In genomic region chr10:22652988-22653431, GRCh38 we compare ENCODE assay signal across 10 cellular contexts.
DNase-seq lines count a peak whose midpoint lies in the region; ATAC-seq and TF ChIP-seq lines count a peak whose summit lies in the region.
"Had no signal": no experiment of that assay in that cellular context is flagged by ENCODE, and none has a peak within 500 bp of the region (broad histone marks: within the 10 kb centered on the region; RNA-seq: fewer than 3 reads in every experiment).

No MANE protein-coding gene starts in this region.

- peaks cover 38% of the 10 kb centered on the region for H3K36me3 Mint-ChIP-seq in activated T-helper 17 cell treated with anti-CD3 and anti-CD28 coated beads, Interleukin-2, amount 50 U/mL, for 72 hours (ENCODE audit: low read depth)
- H3K36me3 Mint-ChIP-seq in neural progenitor cell: peaks cover 2% of the 10 kb centered on the region

- peak overlapping the region; percentile 90 for H3K27ac Mint-ChIP-seq in activated T-helper 17 cell treated with anti-CD3 and anti-CD28 coated beads, Interleukin-2, amount 50 U/mL, for 72 hours
- H3K27ac Mint-ChIP-seq in neural progenitor cell: peak overlapping the region; percentile 1

- H3K9me2 ChIP-seq in Karpas-422 (replicated peaks; ENCODE audit: insufficient read depth, low read length): no peaks in the 10 kb centered on the region

- TF ChIP-seq CTCF in neural progenitor cell (IDR thresholded peaks at IDR 0.05) (no peak), esophagus muscularis mucosa (IDR thresholded peaks at IDR 0.05) (no peak), coronary artery (IDR thresholded peaks at IDR 0.05) (no peak)

- H3K9me3 ChIP-seq in BLaER1: no peaks in the 10 kb centered on the region
- no peaks in the 10 kb centered on the region for H3K9me3 ChIP-seq in neural progenitor cell (ENCODE audit: low read depth)
- H3K9me3 ChIP-seq in Karpas-422 (ENCODE audit: low read length): no peaks in the 10 kb centered on the region
- no peaks in the 10 kb centered on the region for H3K9me3 ChIP-seq in esophagus muscularis mucosa
- H3K9me3 ChIP-seq: HAP-1 had no signal

- TF ChIP-seq POLR2A in esophagus muscularis mucosa (IDR thresholded peaks at IDR 0.05; ENCODE audit: low read depth): no peak

- WGBS in esophagus muscularis mucosa: 83% methylated on average over 6 of the region's 6 CpGs

- H3K27me3 Mint-ChIP-seq in activated T-helper 17 cell treated with anti-CD3 and anti-CD28 coated beads, Interleukin-2, amount 50 U/mL, for 72 hours: no peaks in the 10 kb centered on the region
- peaks cover 3% of the 10 kb centered on the region for H3K27me3 Mint-ChIP-seq in neural progenitor cell (ENCODE audit: insufficient read depth, low read depth)

- DNase-seq in KBM-7 (peak; percentile 41), neural progenitor cell (ENCODE audit: low spot score) (no peak), NCI-H1105 treated with DMSO at 0.1 percent for 48 hours (lab: John Stamatoyannopoulos, UW) (no peak), Karpas-422 (no peak), esophagus muscularis mucosa (ENCODE audit: extremely low spot score) (no peak), coronary artery (ENCODE audit: low spot score) (no peak)

- peaks cover 49% of the 10 kb centered on the region for H3K79me2 ChIP-seq in neural progenitor cell (ENCODE audit: low read depth)
- H3K79me2 ChIP-seq in Karpas-422 (ENCODE audit: low read length): no peaks in the 10 kb centered on the region

- H3K36me3 ChIP-seq in BLaER1 (0 out of 2 replicates have a peak, but pooled peaks cover 3% of the 10 kb centered on the region), neural progenitor cell (no peaks in the 10 kb centered on the region), Karpas-422 (ENCODE audit: insufficient read depth, low read length) (no peaks in the 10 kb centered on the region), esophagus muscularis mucosa (no peaks in the 10 kb centered on the region)
- H3K36me3 ChIP-seq: HAP-1 had no signal

- H3K27ac ChIP-seq in BLaER1 (no peak overlapping the region), neural progenitor cell (no peak overlapping the region), Karpas-422 (ENCODE audit: low read length) (no peak overlapping the region), esophagus muscularis mucosa (replicated peaks in 1 of 4) (no peak overlapping the region), coronary artery (no peak overlapping the region)
- H3K27ac ChIP-seq: KMS-11 had no signal

- H3K9ac ChIP-seq in BLaER1 (no peak overlapping the region), neural progenitor cell (no peak overlapping the region), Karpas-422 (ENCODE audit: low read length) (no peak overlapping the region)
- H3K9ac ChIP-seq: KMS-11 had no signal

- H3K4me2 ChIP-seq in BLaER1 (peak overlapping the region; percentile 29), neural progenitor cell (no peak overlapping the region), Karpas-422 (ENCODE audit: low read depth, low read length, poor library complexity, severe bottlenecking) (no peak overlapping the region)
- H3K4me2 ChIP-seq: KMS-11 had no signal

- H4K20me1 ChIP-seq in BLaER1 (peaks cover 84% of the 10 kb centered on the region), neural progenitor cell (ENCODE audit: low read depth) (no peaks in the 10 kb centered on the region), Karpas-422 (ENCODE audit: insufficient read depth, low read depth, low read length) (peaks cover 60% of the 10 kb centered on the region)

- peak overlapping the region; percentile 87 for H3K4me3 Mint-ChIP-seq in activated T-helper 17 cell treated with anti-CD3 and anti-CD28 coated beads, Interleukin-2, amount 50 U/mL, for 72 hours
- H3K4me3 Mint-ChIP-seq in neural progenitor cell: no peak overlapping the region

- intact Hi-C loops in esophagus muscularis mucosa (cut with DNase I): no loop called here

- in situ Hi-C loops in KBM-7 (cut with MboI; ENCODE audit: low pct_unique_long_range_greater_than_20kb, low sequenced_read_pairs): no loop called here

- H3K4me1 ChIP-seq in BLaER1 (peaks cover 60% of the 10 kb centered on the region), neural progenitor cell (peaks cover 38% of the 10 kb centered on the region), Karpas-422 (ENCODE audit: low read length) (no peaks in the 10 kb centered on the region), esophagus muscularis mucosa (peaks cover 15 to 39% (median 31%) of the 10 kb centered on the region in 4 donors)
- H3K4me1 ChIP-seq: HAP-1 had no signal

- no peaks in the 10 kb centered on the region for H3F3A ChIP-seq in neural progenitor cell (ENCODE audit: low read depth)

- H3K9me3 Mint-ChIP-seq in activated T-helper 17 cell treated with anti-CD3 and anti-CD28 coated beads, Interleukin-2, amount 50 U/mL, for 72 hours: no peaks in the 10 kb centered on the region
- peaks cover 3% of the 10 kb centered on the region for H3K9me3 Mint-ChIP-seq in neural progenitor cell

- ATAC-seq in activated T-helper 17 cell treated with anti-CD3 and anti-CD28 coated beads, Interleukin-2, amount 50 U/mL, for 72 hours (replicated peaks): peak; percentile 59

- H2AFZ ChIP-seq in neural progenitor cell (replicated peaks) (no peak overlapping the region), Karpas-422 (ENCODE audit: low read length) (no peak overlapping the region)

- H3K27me3 ChIP-seq in BLaER1 (no peaks in the 10 kb centered on the region), neural progenitor cell (no peaks in the 10 kb centered on the region), Karpas-422 (ENCODE audit: low read length) (no peaks in the 10 kb centered on the region), esophagus muscularis mucosa (no peaks in the 10 kb centered on the region)

- peaks cover 80% of the 10 kb centered on the region for H3K4me1 Mint-ChIP-seq in activated T-helper 17 cell treated with anti-CD3 and anti-CD28 coated beads, Interleukin-2, amount 50 U/mL, for 72 hours
- peaks cover 45% of the 10 kb centered on the region for H3K4me1 Mint-ChIP-seq in neural progenitor cell

- TF ChIP-seq EP300 in esophagus muscularis mucosa (IDR thresholded peaks at IDR 0.05): no peak

- H3K4me3 ChIP-seq in BLaER1 (no peak overlapping the region), neural progenitor cell (no peak overlapping the region), Karpas-422 (ENCODE audit: low read length) (no peak overlapping the region), esophagus muscularis mucosa (no peak overlapping the region), coronary artery (no peak overlapping the region)
- H3K4me3 ChIP-seq: HAP-1 had no signal
